Comparison of ENCODE assay signal across 8 cellular contexts in the genomic region with DNA sequence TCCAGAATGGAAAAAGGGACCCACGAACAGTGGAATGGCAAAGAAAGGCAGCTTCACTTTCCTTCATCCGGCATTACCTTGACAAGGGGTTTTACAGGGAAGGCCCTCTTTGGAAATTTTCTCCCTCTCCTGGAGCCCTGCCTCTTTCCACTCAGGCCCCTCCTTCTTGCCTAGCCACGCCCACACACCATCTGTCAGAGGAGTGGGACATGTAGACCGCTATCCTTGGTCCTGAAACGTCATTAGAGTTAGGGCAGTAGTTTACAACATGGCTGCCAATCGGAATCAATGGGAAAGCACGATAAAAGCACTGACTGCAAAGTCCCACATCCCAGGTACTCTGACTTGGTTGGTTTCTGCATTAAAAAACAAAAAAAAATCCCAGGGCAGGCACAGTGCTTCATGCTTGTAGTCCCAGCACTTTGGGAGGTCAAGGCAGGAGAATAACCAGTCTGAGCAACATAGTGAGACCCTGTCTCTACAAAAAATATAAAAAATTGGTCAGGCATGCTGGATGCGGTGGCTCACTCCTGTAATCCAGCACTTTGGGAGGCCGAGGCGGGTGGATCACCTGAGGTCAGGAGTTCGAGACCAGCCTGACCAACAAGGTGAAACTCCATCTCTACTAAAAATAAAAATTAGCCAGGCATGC.
DNase-seq lines count a peak whose midpoint lies in the region; ATAC-seq and TF ChIP-seq lines count a peak whose summit lies in the region.

No MANE protein-coding gene starts in this region.

- no peak overlapping the region for H3K4me2 ChIP-seq in mesenchymal stem cell (ENCODE audit: low read length, poor library complexity, severe bottlenecking)

- H3K79me1 ChIP-seq in mesenchymal stem cell (replicated peaks; ENCODE audit: low read length, poor library complexity, severe bottlenecking) = no peaks in the 10 kb centered on the region

- H2AK5ac ChIP-seq in mesenchymal stem cell (ENCODE audit: low read length, severe bottlenecking) = no peak overlapping the region

- no peak overlapping the region for H3K23ac ChIP-seq in mesenchymal stem cell (ENCODE audit: low read length in 2 of 2)

- TF ChIP-seq CTCF in LNCaP clone FGC (IDR thresholded peaks at IDR 0.05; ENCODE audit: control insufficient read depth, extremely low read depth, insufficient read depth) (no peak), astrocyte of the spinal cord (IDR thresholded peaks at IDR 0.05; ENCODE audit: low read depth, low read length) (no peak), gastrocnemius medialis (IDR thresholded peaks at IDR 0.05 in 4 of 5, conservative IDR thresholded peaks at IDR 0.05 in 1 of 5) (no peak)

- H3K14ac ChIP-seq in mesenchymal stem cell (ENCODE audit: low read length in 2 of 2) = no peak overlapping the region

- no peak overlapping the region for H2BK5ac ChIP-seq in mesenchymal stem cell (ENCODE audit: low read depth, low read length, poor library complexity, severe bottlenecking)

- no peaks in the 10 kb centered on the region for H3K36me3 ChIP-seq in mesenchymal stem cell (ENCODE audit: control insufficient read depth in 1 of 2, insufficient read depth in 2 of 2, low read depth in 1 of 2, low read length in 2 of 2)
- no peaks in the 10 kb centered on the region for H3K36me3 ChIP-seq in gastrocnemius medialis

- H2BK15ac ChIP-seq in mesenchymal stem cell (ENCODE audit: low read depth, poor library complexity, severe bottlenecking) = no peak overlapping the region

- H4K8ac ChIP-seq in mesenchymal stem cell (ENCODE audit: low read length) = no peak overlapping the region

- peak; percentile 92 for DNase-seq in ELF-1 (ENCODE audit: low read depth, low spot score)
- DNase-seq in LNCaP clone FGC (ENCODE audit: low read depth) = peak; percentile 62
- peak; percentile 58 for DNase-seq in astrocyte of the spinal cord (ENCODE audit: low read depth, low spot score)
- peak; percentile 78 for DNase-seq in mesenchymal stem cell
- DNase-seq in gastrocnemius medialis = no peak

- no peak for ATAC-seq in gastrocnemius medialis
- no peak for ATAC-seq in HG02759 (IDR thresholded peaks at IDR 0.05; ENCODE audit: unreplicated experiment)
- no peak for ATAC-seq in GM19452 (IDR thresholded peaks at IDR 0.05; ENCODE audit: unreplicated experiment)
- ATAC-seq in GM18861 (IDR thresholded peaks at IDR 0.05; ENCODE audit: unreplicated experiment) = no peak

- no peak overlapping the region for H2BK12ac ChIP-seq in mesenchymal stem cell (ENCODE audit: low read length in 2 of 2)

- H3K4ac ChIP-seq in mesenchymal stem cell (ENCODE audit: low read depth in 1 of 2, low read length in 2 of 2) = no peak overlapping the region

- H3K18ac ChIP-seq in mesenchymal stem cell (ENCODE audit: low read depth in 1 of 2, low read length in 2 of 2) = no peak overlapping the region

- H3K9ac ChIP-seq in mesenchymal stem cell (ENCODE audit: low read length) = no peak overlapping the region

- TF ChIP-seq POLR2A in gastrocnemius medialis (IDR thresholded peaks at IDR 0.05) = no peak

- H3K4me1 ChIP-seq in mesenchymal stem cell (ENCODE audit: control insufficient read depth, insufficient read depth, low read depth, low read length) = no peaks in the 10 kb centered on the region
- no peaks in the 10 kb centered on the region for H3K4me1 ChIP-seq in gastrocnemius medialis

- H3K27me3 ChIP-seq in mesenchymal stem cell (ENCODE audit: control insufficient read depth in 1 of 2, insufficient read depth in 1 of 2, low read length in 2 of 2) (peaks cover 0 to 4% of the 10 kb centered on the region in 2 experiments), gastrocnemius medialis (no peaks in the 10 kb centered on the region)

- no peak overlapping the region for H4K91ac ChIP-seq in mesenchymal stem cell (ENCODE audit: low read length)

- no peak overlapping the region for H3K27ac ChIP-seq in mesenchymal stem cell (ENCODE audit: low read length, poor library complexity, severe bottlenecking)
- no peak overlapping the region for H3K27ac ChIP-seq in gastrocnemius medialis

- in situ Hi-C loops in astrocyte of the spinal cord (cut with HindIII; ENCODE audit: low sequenced_read_pairs) = no loop called here
- in situ Hi-C loops in gastrocnemius medialis (cut with MboI; ENCODE audit: low sequenced_read_pairs in 4 of 4) = no loop called here

- H2BK120ac ChIP-seq in mesenchymal stem cell (ENCODE audit: low read depth, low read length) = no peak overlapping the region

- H2AFZ ChIP-seq in mesenchymal stem cell (ENCODE audit: low read depth, low read length) = no peak overlapping the region

- WGBS in mesenchymal stem cell = 40% methylated on average over 11 of the region's 11 CpGs

- no peak overlapping the region for H3K4me3 ChIP-seq in LNCaP clone FGC (ENCODE audit: low read depth, low read length)
- no peak overlapping the region for H3K4me3 ChIP-seq in astrocyte of the spinal cord (ENCODE audit: low read depth, low read length)
- H3K4me3 ChIP-seq in mesenchymal stem cell (ENCODE audit: insufficient read depth in 1 of 2, low read depth in 1 of 2, low read length in 2 of 2) = no peak overlapping the region
- no peak overlapping the region for H3K4me3 ChIP-seq in gastrocnemius medialis

- intact Hi-C loops in gastrocnemius medialis (cut with DNase I; ENCODE audit: low total_unique reads) = no loop called here

- H3K9me3 ChIP-seq in mesenchymal stem cell (ENCODE audit: control insufficient read depth, low read length) (no peaks in the 10 kb centered on the region), gastrocnemius medialis (no peaks in the 10 kb centered on the region)

Comparison
In these comparisons a context has a peak if more than half of its experiments do, and no peak if none do; other contexts are left out.
1. DNase-seq: peak in ELF-1 (single experiment), LNCaP clone FGC (single experiment), astrocyte of the spinal cord (single experiment) and mesenchymal stem cell (single experiment); none in gastrocnemius medialis (0 of 2).